10 cellular contexts compared by ENCODE assay signal in genomic region chr1:243505986-243506689, GRCh38.
DNase-seq lines count a peak whose midpoint lies in the region; ATAC-seq and TF ChIP-seq lines count a peak whose summit lies in the region.
"Had no signal": no experiment of that assay in that cellular context is flagged by ENCODE, and none has a peak within 500 bp of the region (broad histone marks: within the 10 kb centered on the region; RNA-seq: fewer than 3 reads in every experiment).

No MANE protein-coding gene starts in this region.

- peak overlapping the region; percentile 31 to 54 (median 49) for H3K27ac ChIP-seq in right lobe of liver

- no peaks in the 10 kb centered on the region for H3K9me3 ChIP-seq in Loucy (ENCODE audit: insufficient read depth, low read depth, low read length)
- H3K9me3 ChIP-seq in right lobe of liver, result no peaks in the 10 kb centered on the region

- no peaks in the 10 kb centered on the region for H3K79me2 ChIP-seq in Loucy (ENCODE audit: insufficient read depth, low read length)

- no peaks in the 10 kb centered on the region for H4K20me1 ChIP-seq in Loucy (ENCODE audit: insufficient read depth, low read length, poor library complexity, severe bottlenecking)

- H3K4me3 ChIP-seq in Loucy (ENCODE audit: low read length, poor library complexity, severe bottlenecking) (no peak overlapping the region), right lobe of liver (no peak overlapping the region)

- intact Hi-C loops in right lobe of liver (cut with DNase I), result no loop called here

- no peaks in the 10 kb centered on the region for H3K9me2 ChIP-seq in Loucy (replicated peaks; ENCODE audit: low read depth, low read length)

- ATAC-seq in GM18498 (IDR thresholded peaks at IDR 0.05; ENCODE audit: unreplicated experiment) (peak; percentile 41), GM21786 (IDR thresholded peaks at IDR 0.05; ENCODE audit: unreplicated experiment) (peak; percentile 69), right lobe of liver (peak; percentile 93 to 98 (median 94))

- peak overlapping the region; percentile 12; the same call in 1 of the 2 replicates for H2AFZ ChIP-seq in Loucy (ENCODE audit: low read length)

- 54% methylated on average over 6 of the region's 10 CpGs for WGBS in right lobe of liver (ENCODE audit: insufficient coverage, low coverage, low lambda C conversion rate, missing lambda C conversion rate)

- DNase-seq in right lobe of liver (peak; percentile 85 to 88 (median 87)), H4 (ENCODE audit: low spot score) (no peak), NCI-H146 (lab: John Stamatoyannopoulos, UW) (no peak), NCI-H2029 (lab: John Stamatoyannopoulos, UW) (no peak), NCI-H510A (lab: John Stamatoyannopoulos, UW) (no peak)
- DNase-seq: DMS79 treated with DMSO at 0.1 percent for 48 hours, T-helper 2 cell had no signal

- H3K9ac ChIP-seq in Loucy (ENCODE audit: low read depth, low read length, poor library complexity, severe bottlenecking), result no peak overlapping the region

- no peak for TF ChIP-seq POLR2A in right lobe of liver (IDR thresholded peaks at IDR 0.05)

- H3K27me3 ChIP-seq in Loucy (ENCODE audit: insufficient read depth, low read length, poor library complexity, severe bottlenecking) (no peaks in the 10 kb centered on the region), right lobe of liver (no peaks in the 10 kb centered on the region)

- peak overlapping the region; percentile 36 for H3K4me2 ChIP-seq in Loucy (ENCODE audit: low read depth, low read length, poor library complexity, severe bottlenecking)

- TF ChIP-seq CTCF in Loucy (conservative IDR thresholded peaks at IDR 0.05; ENCODE audit: low read length) (no peak), right lobe of liver (IDR thresholded peaks at IDR 0.05) (no peak)

- 0 out of 2 replicates have a peak, but pooled peaks cover under 1% of the 10 kb centered on the region for H3K36me3 ChIP-seq in Loucy (ENCODE audit: insufficient read depth, low read length)
- no peaks in the 10 kb centered on the region for H3K36me3 ChIP-seq in right lobe of liver

- H3K4me1 ChIP-seq in Loucy (ENCODE audit: insufficient read depth, low read length, poor library complexity, severe bottlenecking), result peaks cover 36% of the 10 kb centered on the region
- H3K4me1 ChIP-seq in right lobe of liver, result peaks cover 0 to 10% (median 4%) of the 10 kb centered on the region in 4 donors

- H3F3A ChIP-seq in Loucy (ENCODE audit: low read depth), result no peaks in the 10 kb centered on the region

Comparison
In these comparisons a context has a peak if more than half of its experiments do, and no peak if none do; other contexts are left out.
1. ATAC-seq: peak in every context shown above with its lines; median percentile 94 in right lobe of liver; 69 in GM21786; 41 in GM18498.
2. DNase-seq: peak in right lobe of liver (3 of 3); none in H4 (single experiment), NCI-H146 (single experiment), NCI-H2029 (single experiment) and NCI-H510A (single experiment).